Comparison of ENCODE assay signal across 1 cellular context in genomic region chr4:52661966-52662705, GRCh38.
TF ChIP-seq lines count a peak whose summit lies in the region.

No MANE protein-coding gene starts in this region.

TF ChIP-seq in K562, 482 proteins besides CTCF, POLR2A, EP300 and RAD21:
- TF ChIP-seq TRIM28 (IDR thresholded peaks at IDR 0.05) (no peak), HNRNPUL1 (IDR thresholded peaks at IDR 0.05; ENCODE audit: low read length) (no peak), HDAC3 (IDR thresholded peaks at IDR 0.05; ENCODE audit: borderline replicate concordance, partially characterized antibody) (no peak), CEBPB (tag; IDR thresholded peaks at IDR 0.05) (no peak), REST (CRISPR knock-in tag; IDR thresholded peaks at IDR 0.05; ENCODE audit: low read depth) (no peak), KLF1 (tag; IDR thresholded peaks at IDR 0.05) (no peak), HIVEP1 (CRISPR knock-in tag; IDR thresholded peaks at IDR 0.05) (no peak), ZNF76 (CRISPR knock-in tag; IDR thresholded peaks at IDR 0.05; ENCODE audit: borderline replicate concordance) (no peak), E2F3 (CRISPR knock-in tag; IDR thresholded peaks at IDR 0.05) (no peak), NCOA1 (IDR thresholded peaks at IDR 0.05; ENCODE audit: low read depth) (no peak), NFIX (CRISPR knock-in tag; IDR thresholded peaks at IDR 0.05; ENCODE audit: low read depth) (no peak)
- TF ChIP-seq, protein P1, sequence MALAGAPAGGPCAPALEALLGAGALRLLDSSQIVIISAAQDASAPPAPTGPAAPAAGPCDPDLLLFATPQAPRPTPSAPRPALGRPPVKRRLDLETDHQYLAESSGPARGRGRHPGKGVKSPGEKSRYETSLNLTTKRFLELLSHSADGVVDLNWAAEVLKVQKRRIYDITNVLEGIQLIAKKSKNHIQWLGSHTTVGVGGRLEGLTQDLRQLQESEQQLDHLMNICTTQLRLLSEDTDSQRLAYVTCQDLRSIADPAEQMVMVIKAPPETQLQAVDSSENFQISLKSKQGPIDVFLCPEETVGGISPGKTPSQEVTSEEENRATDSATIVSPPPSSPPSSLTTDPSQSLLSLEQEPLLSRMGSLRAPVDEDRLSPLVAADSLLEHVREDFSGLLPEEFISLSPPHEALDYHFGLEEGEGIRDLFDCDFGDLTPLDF (CRISPR knock-in tag; IDR thresholded peaks at IDR 0.05) = no peak
